8 cellular contexts compared by ENCODE assay signal in the genomic region with DNA sequence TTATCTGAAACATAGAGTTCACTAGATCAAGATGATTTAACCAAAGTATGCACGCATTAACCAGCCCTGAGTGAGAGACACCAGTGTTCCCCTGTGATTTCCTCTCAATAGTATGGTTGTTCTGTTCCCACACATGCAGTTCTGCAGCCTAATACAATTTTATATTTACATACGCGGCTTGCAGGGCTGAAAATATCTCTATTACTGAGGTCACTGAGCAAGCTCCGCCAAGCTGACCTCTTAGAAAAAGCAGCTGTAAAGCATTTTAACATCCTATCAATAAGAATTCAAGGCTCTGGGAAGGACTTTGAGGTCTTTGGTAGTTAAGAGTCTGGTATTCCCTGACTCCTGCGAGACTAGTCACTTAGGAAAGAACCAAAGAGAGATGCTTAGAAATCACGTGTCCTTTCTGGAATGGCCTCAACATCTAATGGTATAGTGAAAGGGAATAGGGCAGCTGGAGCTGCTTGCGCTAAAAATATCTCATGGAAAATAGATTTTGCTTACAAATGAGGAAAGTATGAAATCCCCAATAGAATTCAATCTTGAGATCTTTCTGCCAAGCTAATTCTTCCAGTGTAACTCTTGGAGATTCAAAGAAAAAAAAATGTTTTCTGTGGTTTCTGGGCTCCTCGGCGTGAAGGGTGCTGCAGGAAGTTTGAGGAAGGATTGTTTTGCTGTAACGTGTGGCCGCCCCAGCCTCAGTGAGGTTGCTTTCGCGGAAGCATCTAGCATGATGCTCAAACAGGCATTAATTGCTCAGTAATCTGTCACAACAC. TPM values are rescaled to one million over a fixed set of nuclear protein-coding genes. Genes with fewer than 3 reads are reported as not detected.
A peak's percentile ranks its signal among the peaks of the same experiment; 100 is the strongest.
DNase-seq lines count a peak whose midpoint lies in the region; ATAC-seq and TF ChIP-seq lines count a peak whose summit lies in the region.

No MANE protein-coding gene starts in this region.

- peak overlapping the region; percentile 75 for H3K27ac Mint-ChIP-seq in mesothelial cell of epicardium

- H3K4me3 ChIP-seq in AG09309 (ENCODE audit: control insufficient read depth, low read depth, low read length): peak overlapping the region; percentile 13

- peaks cover 7% of the 10 kb centered on the region for H3K27me3 Mint-ChIP-seq in mesothelial cell of epicardium (ENCODE audit: low read depth)

- peaks cover 14% of the 10 kb centered on the region for H3K4me1 Mint-ChIP-seq in mesothelial cell of epicardium

- DNase-seq in AG09309 (ENCODE audit: low read depth): no peak
- peak; percentile 85 for DNase-seq in NCI-H1092 treated with DMSO at 0.1 percent for 48 hours (lab: John Stamatoyannopoulos, UW)
- DNase-seq in mesothelial cell of epicardium (ENCODE audit: low spot score in 2 of 2, unreplicated experiment in 2 of 2): no peak
- DNase-seq in NCI-H1436 treated with DMSO at 0.1 percent for 48 hours (lab: John Stamatoyannopoulos, UW): no peak
- DNase-seq in NCI-H128 (lab: John Stamatoyannopoulos, UW; ENCODE audit: unreplicated experiment): no peak

- H3K27ac ChIP-seq in angular gyrus (ENCODE audit: low read depth, low read length): peak overlapping the region; percentile 59

- no peaks in the 10 kb centered on the region for H3K36me3 Mint-ChIP-seq in mesothelial cell of epicardium

- no peak overlapping the region for H3K4me3 Mint-ChIP-seq in mesothelial cell of epicardium

- TF ChIP-seq CTCF in AG09309 (IDR thresholded peaks at IDR 0.05; ENCODE audit: control insufficient read depth, insufficient read depth, low read depth, low read length, missing control alignments) (no peak), mesothelial cell of epicardium (IDR thresholded peaks at IDR 0.05; ENCODE audit: unreplicated experiment) (no peak)

- no peaks in the 10 kb centered on the region for H3K9me3 Mint-ChIP-seq in mesothelial cell of epicardium

- ATAC-seq in GM19438 (IDR thresholded peaks at IDR 0.05; ENCODE audit: low read depth, unreplicated experiment) (peak; percentile 56), HG03095 (IDR thresholded peaks at IDR 0.05; ENCODE audit: unreplicated experiment) (no peak)

RNA-seq across cellular contexts. Expression of gene DOCK10, which starts 59.2 kb away (rescaled TPM):
- 2.2 to 3.3 TPM (median 2.4 TPM) in 3 replicates for total RNA-seq in mesothelial cell of epicardium
